10 cellular contexts compared by ENCODE assay signal in genomic region chr1:63774617-63775417, GRCh38. TPM values are rescaled to one million over a fixed set of nuclear protein-coding genes. Genes with fewer than 3 reads are reported as not detected.
DNase-seq lines count a peak whose midpoint lies in the region; ATAC-seq and TF ChIP-seq lines count a peak whose summit lies in the region.
"Had no signal": no experiment of that assay in that cellular context is flagged by ENCODE, and none has a peak within 500 bp of the region (broad histone marks: within the 10 kb centered on the region; RNA-seq: fewer than 3 reads in every experiment).

No MANE protein-coding gene starts in this region.

- no peaks in the 10 kb centered on the region for H3K79me1 ChIP-seq in neuronal stem cell (ENCODE audit: low read depth, low read length)

- H4K8ac ChIP-seq in neuronal stem cell (ENCODE audit: low read depth, low read length), result no peak overlapping the region

- no CpG with 5 or more reads among the region's 72 CpGs for WGBS in neuronal stem cell (ENCODE audit: extremely low coverage in 2 of 2, insufficient read length in 2 of 2, insufficient replicate concordance in 1 of 2), 2 donors

- H2AFZ ChIP-seq in neuronal stem cell (ENCODE audit: low read length), result peak overlapping the region; percentile 99

- peak overlapping the region; percentile 85 for H3K4me2 ChIP-seq in neuronal stem cell (ENCODE audit: insufficient read depth, low read length, poor library complexity, severe bottlenecking)

- peak overlapping the region; percentile 83 for H3K27ac ChIP-seq in neuronal stem cell (replicated peaks; ENCODE audit: low read length)
- H3K27ac ChIP-seq: 22Rv1 had no signal

- peak overlapping the region; percentile 98 for H3K4me3 Mint-ChIP-seq in glutamatergic neuron (ENCODE audit: unreplicated experiment)

- H2BK5ac ChIP-seq in neuronal stem cell (ENCODE audit: low read length), result peak overlapping the region; percentile 39

- peaks cover 4% of the 10 kb centered on the region for H3K36me3 Mint-ChIP-seq in glutamatergic neuron (ENCODE audit: unreplicated experiment)

- peaks cover 31% of the 10 kb centered on the region for H3K4me1 Mint-ChIP-seq in glutamatergic neuron (ENCODE audit: low read depth, unreplicated experiment)

- no peak overlapping the region for H3K4ac ChIP-seq in neuronal stem cell (ENCODE audit: low read length)

- peak overlapping the region; percentile 98 for H3K9ac ChIP-seq in neuronal stem cell (ENCODE audit: low read depth, low read length, poor library complexity)

- peak overlapping the region; percentile 99 for H3K18ac ChIP-seq in neuronal stem cell (ENCODE audit: low read length)

- peak overlapping the region; percentile 81 to 86 for H3K4me3 ChIP-seq in neuronal stem cell (ENCODE audit: low read length in 2 of 2)

- no peak overlapping the region for H2BK12ac ChIP-seq in neuronal stem cell (ENCODE audit: low read length)

- peak overlapping the region; percentile 78 for H3K27ac Mint-ChIP-seq in glutamatergic neuron (ENCODE audit: unreplicated experiment)

- no peak overlapping the region for H2AK5ac ChIP-seq in neuronal stem cell (ENCODE audit: low read depth, low read length)

- no peak overlapping the region for H3K14ac ChIP-seq in neuronal stem cell (ENCODE audit: low read length)

- no peaks in the 10 kb centered on the region for H3K36me3 ChIP-seq in neuronal stem cell (replicated peaks in 1 of 2; ENCODE audit: control insufficient read depth in 2 of 2, insufficient read depth in 2 of 2, low read length in 2 of 2)

- H3K4me1 ChIP-seq in neuronal stem cell (ENCODE audit: control insufficient read depth in 2 of 2, insufficient read depth in 1 of 2, low read depth in 1 of 2, low read length in 2 of 2), result peaks cover 10 to 16% of the 10 kb centered on the region in 2 donors

- H3K27me3 Mint-ChIP-seq in glutamatergic neuron (ENCODE audit: unreplicated experiment), result peaks cover 4% of the 10 kb centered on the region

- no peak overlapping the region for H4K91ac ChIP-seq in neuronal stem cell (ENCODE audit: low read depth, low read length, poor library complexity)

- no peaks in the 10 kb centered on the region for H3K9me3 ChIP-seq in neuronal stem cell (replicated peaks in 1 of 2; ENCODE audit: control insufficient read depth in 2 of 2, insufficient read depth in 1 of 2, low read depth in 1 of 2, low read length in 2 of 2)

- TF ChIP-seq CTCF in glutamatergic neuron (IDR thresholded peaks at IDR 0.05; ENCODE audit: partially characterized antibody, unreplicated experiment), result no peak

- H2BK15ac ChIP-seq in neuronal stem cell (ENCODE audit: low read length), result peak overlapping the region; percentile 62

- H3K9me3 Mint-ChIP-seq in glutamatergic neuron (ENCODE audit: unreplicated experiment), result peaks cover 8% of the 10 kb centered on the region

- H2BK120ac ChIP-seq in neuronal stem cell (ENCODE audit: low read depth, low read length), result peak overlapping the region; percentile 41

- DNase-seq in DMS 273 (lab: John Stamatoyannopoulos, UW; ENCODE audit: unreplicated experiment) (peak; percentile 78), DMS 273 treated with DMSO at 0.1 percent for 48 hours (lab: John Stamatoyannopoulos, UW) (no peak), glutamatergic neuron (peak; percentile 65), neuronal stem cell (ENCODE audit: low spot score) (peak; percentile 62), SW 1271 (lab: John Stamatoyannopoulos, UW) (no peak)
- peak; percentile 26 to 32 for DNase-seq in activated T-cell treated with anti-CD3 and anti-CD28 coated beads, Interleukin-2, amount 50 U/mL, for 48 hours

- H3K27me3 ChIP-seq in neuronal stem cell (ENCODE audit: control insufficient read depth in 3 of 3, insufficient read depth in 3 of 3, low read depth in 1 of 3, low read length in 3 of 3), result peaks cover 0 to 23% (median 0%) of the 10 kb centered on the region in 3 experiments

- H3K23ac ChIP-seq in neuronal stem cell (ENCODE audit: low read depth, low read length, poor library complexity), result peak overlapping the region; percentile 68

- peak; percentile 14 for ATAC-seq in HG03066 (IDR thresholded peaks at IDR 0.05; ENCODE audit: low read depth, unreplicated experiment)
- ATAC-seq in GM18870 (IDR thresholded peaks at IDR 0.05; ENCODE audit: unreplicated experiment), result no peak

RNA-seq across cellular contexts. Expression of gene ROR1, which starts 1.0 kb away (rescaled TPM):
- 11.3 TPM for total RNA-seq in glutamatergic neuron (ENCODE audit: unreplicated experiment)
- polyA plus RNA-seq in neuronal stem cell (2013, experiment 1 of 2), result 7.0 TPM
- 7.3 TPM for polyA plus RNA-seq in neuronal stem cell (2013, experiment 2 of 2)
- total RNA-seq: activated CD8-positive, alpha-beta memory T cell treated with anti-CD3 and anti-CD28 coated beads for 36 hours had no signal

Comparison
In these comparisons a context has a peak if more than half of its experiments do, and no peak if none do; other contexts are left out.
1. DNase-seq: peak in DMS 273 (single experiment), activated T-cell treated with anti-CD3 and anti-CD28 coated beads, Interleukin-2, amount 50 U/mL, for 48 hours (2 of 2), glutamatergic neuron (single experiment) and neuronal stem cell (single experiment); none in DMS 273 treated with DMSO at 0.1 percent for 48 hours (single experiment) and SW 1271 (0 of 2).